ENCODE assay signal across 1 cellular context in genomic region chr18:22167091-22167470, GRCh38.
TF ChIP-seq lines count a peak whose summit lies in the region.

No MANE protein-coding gene starts in this region.

TF ChIP-seq in H1, 55 proteins besides CTCF, POLR2A, EP300 and RAD21 (continued from another document):
- TF ChIP-seq TEAD4 (IDR thresholded peaks at IDR 0.05; ENCODE audit: low read depth, low read length) (no peak), RXRA (IDR thresholded peaks at IDR 0.05; ENCODE audit: insufficient read depth, low read depth, low read length) (no peak), CTBP2 (IDR thresholded peaks at IDR 0.05; ENCODE audit: borderline replicate concordance, insufficient read depth, insufficient read length, low read length) (peak; percentile 22), TCF12 (IDR thresholded peaks at IDR 0.05; ENCODE audit: low read depth, low read length) (no peak), SAP30 (IDR thresholded peaks at IDR 0.05; ENCODE audit: insufficient read depth, insufficient replicate concordance, low read length) (no peak)
